ENCODE assay signal across 1 cellular context in genomic region chr20:45153147-45153546, GRCh38.
TF ChIP-seq lines count a peak whose summit lies in the region.

No MANE protein-coding gene starts in this region.

TF ChIP-seq in GM23338, 12 proteins besides CTCF, POLR2A, EP300 and RAD21:
- no peak for TF ChIP-seq ZNF114 (CRISPR knock-in tag; IDR thresholded peaks at IDR 0.05)
- no peak for TF ChIP-seq EZH2phosphoT487 (IDR thresholded peaks at IDR 0.05; ENCODE audit: unreplicated experiment)
- no peak for TF ChIP-seq POLR2AphosphoS5 (IDR thresholded peaks at IDR 0.05; ENCODE audit: low read depth)
- no peak for TF ChIP-seq ZNF331 (CRISPR knock-in tag; IDR thresholded peaks at IDR 0.05; ENCODE audit: low read depth)
- TF ChIP-seq CREB1 (CRISPR knock-in tag; IDR thresholded peaks at IDR 0.05; ENCODE audit: low read depth): no peak
- TF ChIP-seq ZNF462 (CRISPR knock-in tag; IDR thresholded peaks at IDR 0.05): no peak
- no peak for TF ChIP-seq STAT1 (IDR thresholded peaks at IDR 0.05; ENCODE audit: unreplicated experiment)
- TF ChIP-seq JUNB (IDR thresholded peaks at IDR 0.05; ENCODE audit: unreplicated experiment): no peak
- TF ChIP-seq ETS1 (IDR thresholded peaks at IDR 0.05): no peak
- no peak for TF ChIP-seq NANOG (IDR thresholded peaks at IDR 0.05; ENCODE audit: borderline replicate concordance)
- no peak for TF ChIP-seq EZH2 (IDR thresholded peaks at IDR 0.05; ENCODE audit: low read depth, unreplicated experiment)
- no peak for TF ChIP-seq REST (IDR thresholded peaks at IDR 0.05; ENCODE audit: unreplicated experiment)
